23 cellular contexts compared by ENCODE assay signal in the genomic region with DNA sequence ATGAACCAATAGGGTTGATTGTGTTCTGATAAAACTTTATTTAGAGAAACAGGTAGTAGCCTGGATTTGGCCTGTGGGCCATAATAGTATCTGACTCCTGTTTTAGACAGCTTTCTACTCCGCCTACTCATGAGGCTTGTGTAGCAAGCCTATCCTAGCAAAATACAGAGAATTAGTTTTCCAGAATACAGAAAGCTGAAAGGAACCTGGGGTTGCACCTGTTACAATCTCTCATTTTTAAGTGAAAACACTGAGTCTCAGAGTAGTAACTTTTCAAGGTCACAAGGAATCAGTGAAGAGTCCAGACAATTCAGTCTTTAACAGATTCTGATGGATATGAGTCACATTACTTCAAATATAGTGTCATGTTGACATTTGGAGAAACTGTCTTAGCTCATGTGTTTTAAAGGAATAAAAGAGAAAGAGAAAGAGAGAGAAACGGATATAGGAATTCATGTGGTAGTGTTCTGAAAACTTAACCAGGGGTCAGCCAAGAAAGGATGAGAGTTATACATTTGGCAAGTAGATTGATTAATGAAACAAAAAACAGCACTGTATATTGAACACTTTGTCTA. TPM values are rescaled to one million over a fixed set of nuclear protein-coding genes. Genes with fewer than 3 reads are reported as not detected.
DNase-seq lines count a peak whose midpoint lies in the region; FAIRE-seq and TF ChIP-seq lines count a peak whose summit lies in the region.
"Had no signal": no experiment of that assay in that cellular context is flagged by ENCODE, and none has a peak within 500 bp of the region (broad histone marks: within the 10 kb centered on the region; RNA-seq: fewer than 3 reads in every experiment).

No MANE protein-coding gene starts in this region.

- H3K27me3 Mint-ChIP-seq in astrocyte (ENCODE audit: low read depth, unreplicated experiment): no peaks in the 10 kb centered on the region
- H3K27me3 Mint-ChIP-seq: memory B cell had no signal

- DNase-seq in HCEC 1CT: peak; percentile 36
- DNase-seq in astrocyte (ENCODE audit: low read depth): no peak
- no peak for DNase-seq in hepatocyte (ENCODE audit: low spot score)
- DNase-seq in skeletal muscle cell (ENCODE audit: low read depth): peak; percentile 30
- DNase-seq in GM19239 (ENCODE audit: insufficient read length, low spot score): no peak
- no peak for DNase-seq in GDM1 (lab: John Stamatoyannopoulos, UW)
- DNase-seq in activated CD4-positive, alpha-beta T cell treated with anti-CD3 and anti-CD28 coated beads, Interleukin-2, amount 50 U/mL, for 4 hours: no peak
- DNase-seq in T1000 (lab: John Stamatoyannopoulos, UW): no peak
- DNase-seq: activated naive CD4-positive, alpha-beta T cell treated with anti-CD3 and anti-CD28 coated beads for 36 hours; anterior cingulate cortex; CD8-positive, alpha-beta memory T cell; foreskin keratinocyte; GOT3; Kasumi-1; NCI-H1092 treated with DMSO at 0.1 percent for 48 hours; NCI-H2081; NCI-H446 treated with DMSO at 0.1 percent for 48 hours; stimulated activated CD4-positive, alpha-beta T cell treated with anti-CD3 and anti-CD28 coated beads, Interleukin-15, amount 100 ng/mL, for 24 hours; testis had no signal

- H3K36me3 Mint-ChIP-seq in astrocyte (ENCODE audit: low read depth, unreplicated experiment): no peaks in the 10 kb centered on the region
- H3K36me3 Mint-ChIP-seq: memory B cell had no signal

- H3K36me3 ChIP-seq in astrocyte (ENCODE audit: insufficient read depth, low read length): no peaks in the 10 kb centered on the region
- H3K36me3 ChIP-seq in hepatocyte (replicated peaks; ENCODE audit: insufficient read depth, low read depth): no peaks in the 10 kb centered on the region

- FAIRE-seq in astrocyte (lab: Jason Lieb, UNC) (no peak), GM19239 (lab: Jason Lieb, UNC) (no peak)
- FAIRE-seq: colon, HTR-8/SVneo had no signal

- no peaks in the 10 kb centered on the region for H3K9me2 ChIP-seq in hepatocyte (replicated peaks; ENCODE audit: insufficient read depth)

- H3K27ac ChIP-seq in astrocyte (ENCODE audit: low read depth, low read length) (peak overlapping the region; percentile 71), hepatocyte (peak overlapping the region; percentile 26)
- H3K27ac ChIP-seq: foreskin keratinocyte, testis had no signal

- H3K79me2 ChIP-seq in astrocyte (ENCODE audit: insufficient read depth, low read length): no peaks in the 10 kb centered on the region
- peaks cover 93% of the 10 kb centered on the region for H3K79me2 ChIP-seq in hepatocyte

- TF ChIP-seq CTCF in astrocyte (IDR thresholded peaks at IDR 0.05; ENCODE audit: insufficient read depth, low read depth, low read length): no peak
- no peak for TF ChIP-seq CTCF in hepatocyte (IDR thresholded peaks at IDR 0.05; ENCODE audit: poor library complexity)

- H2AFZ ChIP-seq in astrocyte (ENCODE audit: low read depth, low read length): no peak overlapping the region
- H2AFZ ChIP-seq in hepatocyte: no peak overlapping the region

- H3K9me3 Mint-ChIP-seq in astrocyte (ENCODE audit: unreplicated experiment): peaks cover 1% of the 10 kb centered on the region

- no peak overlapping the region for H3K4me3 Mint-ChIP-seq in astrocyte (ENCODE audit: unreplicated experiment)
- H3K4me3 Mint-ChIP-seq: activated naive CD4-positive, alpha-beta T cell treated with anti-CD3 and anti-CD28 coated beads for 36 hours; memory B cell; neural crest cell had no signal

- H3K27me3 ChIP-seq in astrocyte (ENCODE audit: insufficient read depth, low read length) (no peaks in the 10 kb centered on the region), hepatocyte (no peaks in the 10 kb centered on the region)
- H3K27me3 ChIP-seq: foreskin keratinocyte, testis had no signal

- peak overlapping the region; percentile 4 for H3K9ac ChIP-seq in astrocyte (ENCODE audit: low read length)

- WGBS in hepatocyte (ENCODE audit: low lambda C conversion rate, missing lambda C conversion rate): 87% methylated on average over 2 of the region's 2 CpGs

- H3K27ac Mint-ChIP-seq in astrocyte (ENCODE audit: unreplicated experiment): peak overlapping the region; percentile 77
- H3K27ac Mint-ChIP-seq: activated naive CD4-positive, alpha-beta T cell treated with anti-CD3 and anti-CD28 coated beads for 36 hours; CD8-positive, alpha-beta memory T cell; memory B cell had no signal

- no peak overlapping the region for H3K4me3 ChIP-seq in astrocyte (ENCODE audit: insufficient read depth, low read depth, low read length)
- H3K4me3 ChIP-seq in hepatocyte: no peak overlapping the region
- H3K4me3 ChIP-seq in skeletal muscle cell (ENCODE audit: low read depth, low read length): no peak overlapping the region
- H3K4me3 ChIP-seq: testis had no signal

- H4K20me1 ChIP-seq in astrocyte (ENCODE audit: insufficient read depth, low read length) (no peaks in the 10 kb centered on the region), hepatocyte (ENCODE audit: insufficient read depth, poor library complexity, severe bottlenecking) (no peaks in the 10 kb centered on the region)

- H3K4me2 ChIP-seq in astrocyte (ENCODE audit: low read length) (peak overlapping the region; percentile 41), hepatocyte (peak overlapping the region; percentile 44)

- H3K9me3 ChIP-seq in astrocyte (ENCODE audit: insufficient read depth, low read depth, low read length) (no peaks in the 10 kb centered on the region), hepatocyte (ENCODE audit: low read depth) (no peaks in the 10 kb centered on the region)
- H3K9me3 ChIP-seq: testis had no signal

- H3K4me1 ChIP-seq in astrocyte (ENCODE audit: insufficient read depth, low read length) (peaks cover 29% of the 10 kb centered on the region), hepatocyte (ENCODE audit: insufficient read depth) (peaks cover 16% of the 10 kb centered on the region)

- peaks cover 65% of the 10 kb centered on the region for H3K4me1 Mint-ChIP-seq in astrocyte (ENCODE audit: low read depth, unreplicated experiment)
- H3K4me1 Mint-ChIP-seq: CD8-positive, alpha-beta memory T cell; memory B cell had no signal

RNA-seq across cellular contexts. Expression of a gene that starts 17.0 kb away (rescaled TPM):
- total RNA-seq in astrocyte (15.5 and 16.6 TPM in 2 replicates), hepatocyte (60.7 and 71.3 TPM in 2 replicates)
- polyA plus RNA-seq in hepatocyte: 20.7 and 23.5 TPM in 2 replicates
- total RNA-seq: activated naive CD4-positive, alpha-beta T cell treated with anti-CD3 and anti-CD28 coated beads for 36 hours; CD8-positive, alpha-beta memory T cell had no signal
- polyA plus RNA-seq: CD8-positive, alpha-beta memory T cell had no signal

Comparison
In these comparisons a context has a peak if more than half of its experiments do, and no peak if none do; other contexts are left out.
1. DNase-seq: peak in HCEC 1CT (single experiment) and skeletal muscle cell (single experiment); none in astrocyte (single experiment), hepatocyte (single experiment), GM19239 (single experiment), GDM1 (single experiment), activated CD4-positive, alpha-beta T cell treated with anti-CD3 and anti-CD28 coated beads, Interleukin-2, amount 50 U/mL, for 4 hours (0 of 2) and T1000 (single experiment).